3 cellular contexts compared by ENCODE assay signal in the genomic region with DNA sequence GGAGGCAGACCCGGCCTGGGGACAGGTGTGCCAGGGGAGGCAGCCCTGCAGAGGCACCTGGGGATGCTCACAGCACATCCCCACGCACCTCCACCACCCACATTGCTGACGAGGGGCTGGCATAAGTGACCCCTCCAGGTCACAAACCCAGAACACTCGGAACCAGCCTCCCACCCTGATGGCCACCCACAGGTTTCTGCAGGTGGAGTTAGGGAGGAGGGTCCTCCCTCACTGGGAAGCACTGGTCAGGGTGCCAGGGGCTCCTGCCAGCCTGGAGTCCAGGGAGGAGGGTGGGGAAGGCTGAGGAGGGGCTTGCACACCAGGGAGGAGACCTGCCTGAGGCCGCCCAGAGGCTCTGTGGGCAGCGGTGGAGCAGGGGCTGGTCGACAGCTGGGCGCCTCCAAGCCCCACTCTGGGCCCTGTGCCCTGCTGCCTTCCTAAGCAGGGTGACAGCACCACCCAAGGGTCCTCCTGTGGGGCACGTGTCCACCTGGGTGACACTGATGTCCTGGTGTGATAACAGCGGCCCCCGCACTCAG.
TF ChIP-seq lines count a peak whose summit lies in the region.

No MANE protein-coding gene starts in this region.

TF ChIP-seq in SK-N-SH, 30 proteins besides CTCF, POLR2A, EP300 and RAD21:
- no peak for TF ChIP-seq CHD2 (IDR thresholded peaks at IDR 0.05; ENCODE audit: low read length, partially characterized antibody)
- TF ChIP-seq TAF1 (IDR thresholded peaks at IDR 0.05; ENCODE audit: borderline replicate concordance, low read depth, low read length) = no peak
- TF ChIP-seq, protein P1, sequence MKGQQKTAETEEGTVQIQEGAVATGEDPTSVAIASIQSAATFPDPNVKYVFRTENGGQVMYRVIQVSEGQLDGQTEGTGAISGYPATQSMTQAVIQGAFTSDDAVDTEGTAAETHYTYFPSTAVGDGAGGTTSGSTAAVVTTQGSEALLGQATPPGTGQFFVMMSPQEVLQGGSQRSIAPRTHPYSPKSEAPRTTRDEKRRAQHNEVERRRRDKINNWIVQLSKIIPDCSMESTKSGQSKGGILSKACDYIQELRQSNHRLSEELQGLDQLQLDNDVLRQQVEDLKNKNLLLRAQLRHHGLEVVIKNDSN (IDR thresholded peaks at IDR 0.05; ENCODE audit: borderline replicate concordance, low read depth) = no peak
- TF ChIP-seq, protein P2, sequence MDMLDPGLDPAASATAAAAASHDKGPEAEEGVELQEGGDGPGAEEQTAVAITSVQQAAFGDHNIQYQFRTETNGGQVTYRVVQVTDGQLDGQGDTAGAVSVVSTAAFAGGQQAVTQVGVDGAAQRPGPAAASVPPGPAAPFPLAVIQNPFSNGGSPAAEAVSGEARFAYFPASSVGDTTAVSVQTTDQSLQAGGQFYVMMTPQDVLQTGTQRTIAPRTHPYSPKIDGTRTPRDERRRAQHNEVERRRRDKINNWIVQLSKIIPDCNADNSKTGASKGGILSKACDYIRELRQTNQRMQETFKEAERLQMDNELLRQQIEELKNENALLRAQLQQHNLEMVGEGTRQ (IDR thresholded peaks at IDR 0.05; ENCODE audit: borderline replicate concordance, low read depth, low read length) = no peak
- TF ChIP-seq NRF1 (IDR thresholded peaks at IDR 0.05; ENCODE audit: low read depth, low read length) = no peak
- no peak for TF ChIP-seq MXI1 (IDR thresholded peaks at IDR 0.05; ENCODE audit: low read depth, low read length)
- TF ChIP-seq ELF1 (IDR thresholded peaks at IDR 0.05) = no peak
- TF ChIP-seq FOXM1 (IDR thresholded peaks at IDR 0.05; ENCODE audit: low read depth) = no peak
- no peak for TF ChIP-seq RXRA (IDR thresholded peaks at IDR 0.05; ENCODE audit: borderline replicate concordance, low read depth)
- TF ChIP-seq GABPA (IDR thresholded peaks at IDR 0.05; ENCODE audit: low read depth) = no peak
- no peak for TF ChIP-seq MEF2A (IDR thresholded peaks at IDR 0.05; ENCODE audit: borderline replicate concordance, low read depth)
- no peak for TF ChIP-seq JUND (IDR thresholded peaks at IDR 0.05)
- TF ChIP-seq POLR2AphosphoS5 (IDR thresholded peaks at IDR 0.05; ENCODE audit: low read depth, low read length) = no peak
- no peak for TF ChIP-seq NFIC (IDR thresholded peaks at IDR 0.05; ENCODE audit: borderline replicate concordance)

TF ChIP-seq in SK-N-SH treated with all-trans-retinoic acid at 6 μM for 48 hours, 23 proteins besides CTCF, POLR2A, EP300 and RAD21:
- no peak for TF ChIP-seq ARNTL (CRISPR knock-in tag; IDR thresholded peaks at IDR 0.05; ENCODE audit: borderline replicate concordance, low read depth)
- TF ChIP-seq TOX (CRISPR knock-in tag; IDR thresholded peaks at IDR 0.05; ENCODE audit: borderline replicate concordance) = no peak
- TF ChIP-seq GLIS3 (CRISPR knock-in tag; IDR thresholded peaks at IDR 0.05) = no peak
- no peak for TF ChIP-seq ZNF565 (CRISPR knock-in tag; conservative IDR thresholded peaks at IDR 0.05; ENCODE audit: low read depth)
- TF ChIP-seq CSDC2 (CRISPR knock-in tag; IDR thresholded peaks at IDR 0.05) = no peak
- no peak for TF ChIP-seq ZNF70 (CRISPR knock-in tag; IDR thresholded peaks at IDR 0.05)
- no peak for TF ChIP-seq BACH2 (CRISPR knock-in tag; IDR thresholded peaks at IDR 0.05; ENCODE audit: borderline replicate concordance)
- TF ChIP-seq SNAI2 (CRISPR knock-in tag; IDR thresholded peaks at IDR 0.05) = no peak
- TF ChIP-seq, protein P3, sequence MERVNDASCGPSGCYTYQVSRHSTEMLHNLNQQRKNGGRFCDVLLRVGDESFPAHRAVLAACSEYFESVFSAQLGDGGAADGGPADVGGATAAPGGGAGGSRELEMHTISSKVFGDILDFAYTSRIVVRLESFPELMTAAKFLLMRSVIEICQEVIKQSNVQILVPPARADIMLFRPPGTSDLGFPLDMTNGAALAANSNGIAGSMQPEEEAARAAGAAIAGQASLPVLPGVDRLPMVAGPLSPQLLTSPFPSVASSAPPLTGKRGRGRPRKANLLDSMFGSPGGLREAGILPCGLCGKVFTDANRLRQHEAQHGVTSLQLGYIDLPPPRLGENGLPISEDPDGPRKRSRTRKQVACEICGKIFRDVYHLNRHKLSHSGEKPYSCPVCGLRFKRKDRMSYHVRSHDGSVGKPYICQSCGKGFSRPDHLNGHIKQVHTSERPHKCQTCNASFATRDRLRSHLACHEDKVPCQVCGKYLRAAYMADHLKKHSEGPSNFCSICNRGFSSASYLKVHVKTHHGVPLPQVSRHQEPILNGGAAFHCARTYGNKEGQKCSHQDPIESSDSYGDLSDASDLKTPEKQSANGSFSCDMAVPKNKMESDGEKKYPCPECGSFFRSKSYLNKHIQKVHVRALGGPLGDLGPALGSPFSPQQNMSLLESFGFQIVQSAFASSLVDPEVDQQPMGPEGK (CRISPR knock-in tag; IDR thresholded peaks at IDR 0.05; ENCODE audit: borderline replicate concordance) = no peak
- TF ChIP-seq, protein P4, sequence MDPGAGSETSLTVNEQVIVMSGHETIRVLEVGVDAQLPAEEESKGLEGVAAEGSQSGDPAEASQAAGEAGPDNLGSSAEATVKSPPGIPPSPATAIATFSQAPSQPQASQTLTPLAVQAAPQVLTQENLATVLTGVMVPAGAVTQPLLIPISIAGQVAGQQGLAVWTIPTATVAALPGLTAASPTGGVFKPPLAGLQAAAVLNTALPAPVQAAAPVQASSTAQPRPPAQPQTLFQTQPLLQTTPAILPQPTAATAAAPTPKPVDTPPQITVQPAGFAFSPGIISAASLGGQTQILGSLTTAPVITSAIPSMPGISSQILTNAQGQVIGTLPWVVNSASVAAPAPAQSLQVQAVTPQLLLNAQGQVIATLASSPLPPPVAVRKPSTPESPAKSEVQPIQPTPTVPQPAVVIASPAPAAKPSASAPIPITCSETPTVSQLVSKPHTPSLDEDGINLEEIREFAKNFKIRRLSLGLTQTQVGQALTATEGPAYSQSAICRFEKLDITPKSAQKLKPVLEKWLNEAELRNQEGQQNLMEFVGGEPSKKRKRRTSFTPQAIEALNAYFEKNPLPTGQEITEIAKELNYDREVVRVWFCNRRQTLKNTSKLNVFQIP (CRISPR knock-in tag; IDR thresholded peaks at IDR 0.05; ENCODE audit: borderline replicate concordance, low read depth) = no peak
- no peak for TF ChIP-seq RARB (CRISPR knock-in tag; IDR thresholded peaks at IDR 0.05)
- TF ChIP-seq PPARA (CRISPR knock-in tag; IDR thresholded peaks at IDR 0.05; ENCODE audit: borderline replicate concordance) = no peak
TF ChIP-seq in SK-N-SH treated with all-trans-retinoic acid at 6 μM for 48 hours: peak in this region for 0.

TF ChIP-seq in WTC11, 78 proteins besides CTCF, POLR2A, EP300 and RAD21:
- TF ChIP-seq, protein P1 (CRISPR knock-in tag; IDR thresholded peaks at IDR 0.05) = no peak
- TF ChIP-seq MXD4 (CRISPR knock-in tag; IDR thresholded peaks at IDR 0.05; ENCODE audit: borderline replicate concordance) (no peak), ZNF671 (CRISPR knock-in tag; IDR thresholded peaks at IDR 0.05) (no peak)
- TF ChIP-seq, protein P5, sequence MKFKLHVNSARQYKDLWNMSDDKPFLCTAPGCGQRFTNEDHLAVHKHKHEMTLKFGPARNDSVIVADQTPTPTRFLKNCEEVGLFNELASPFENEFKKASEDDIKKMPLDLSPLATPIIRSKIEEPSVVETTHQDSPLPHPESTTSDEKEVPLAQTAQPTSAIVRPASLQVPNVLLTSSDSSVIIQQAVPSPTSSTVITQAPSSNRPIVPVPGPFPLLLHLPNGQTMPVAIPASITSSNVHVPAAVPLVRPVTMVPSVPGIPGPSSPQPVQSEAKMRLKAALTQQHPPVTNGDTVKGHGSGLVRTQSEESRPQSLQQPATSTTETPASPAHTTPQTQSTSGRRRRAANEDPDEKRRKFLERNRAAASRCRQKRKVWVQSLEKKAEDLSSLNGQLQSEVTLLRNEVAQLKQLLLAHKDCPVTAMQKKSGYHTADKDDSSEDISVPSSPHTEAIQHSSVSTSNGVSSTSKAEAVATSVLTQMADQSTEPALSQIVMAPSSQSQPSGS (CRISPR knock-in tag; IDR thresholded peaks at IDR 0.05; ENCODE audit: borderline replicate concordance, low read depth) = no peak
